Comparison of ENCODE assay signal across 15 cellular contexts in the genomic region with DNA sequence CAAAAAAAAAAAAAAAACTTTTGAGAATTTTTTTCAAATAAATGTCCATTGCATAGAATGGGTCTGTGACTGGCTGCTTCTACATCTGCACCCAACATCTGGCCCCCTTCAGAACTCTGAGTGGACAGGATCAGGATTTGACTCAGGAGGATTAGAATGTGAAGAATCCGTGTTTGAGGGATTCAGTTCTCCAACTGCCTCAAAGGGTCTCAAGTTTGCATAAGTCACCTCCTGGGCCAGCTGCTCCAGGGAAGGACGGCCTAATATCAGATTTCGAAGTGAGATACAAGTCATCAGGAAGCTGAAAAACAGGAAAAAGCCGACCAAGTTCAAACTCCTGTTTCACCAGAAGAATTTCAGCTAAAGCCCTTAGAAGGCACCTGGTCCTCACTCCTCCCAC. TPM values are rescaled to one million over a fixed set of nuclear protein-coding genes. Genes with fewer than 3 reads are reported as not detected.
A peak's percentile ranks its signal among the peaks of the same experiment; 100 is the strongest.
DNase-seq lines count a peak whose midpoint lies in the region; ATAC-seq and TF ChIP-seq lines count a peak whose summit lies in the region.
"Had no signal": no experiment of that assay in that cellular context is flagged by ENCODE, and none has a peak within 500 bp of the region (broad histone marks: within the 10 kb centered on the region; RNA-seq: fewer than 3 reads in every experiment).

No MANE protein-coding gene starts in this region.

- no peak for TF ChIP-seq POLR2A in Peyer's patch (IDR thresholded peaks at IDR 0.05)

- H3K9me3 ChIP-seq in Peyer's patch = no peaks in the 10 kb centered on the region
- H3K9me3 ChIP-seq: A549, lower lobe of right lung, tibial nerve had no signal

- no peaks in the 10 kb centered on the region for H3K27me3 Mint-ChIP-seq in activated T-cell treated with anti-CD3 and anti-CD28 coated beads, Interleukin-2, amount 50 U/mL, for 24 hours
- H3K27me3 Mint-ChIP-seq: activated CD8-positive, alpha-beta memory T cell treated with anti-CD3 and anti-CD28 coated beads, Interleukin-2, amount 10 ng/mL, durations not matched to agents 7 days and 5 days had no signal

- peak overlapping the region; percentile 57 for H3K27ac Mint-ChIP-seq in activated T-cell treated with anti-CD3 and anti-CD28 coated beads, Interleukin-2, amount 50 U/mL, for 24 hours
- H3K27ac Mint-ChIP-seq: activated CD8-positive, alpha-beta memory T cell treated with anti-CD3 and anti-CD28 coated beads, Interleukin-2, amount 10 ng/mL, durations not matched to agents 7 days and 5 days had no signal

- no peak overlapping the region for H3K4me3 Mint-ChIP-seq in activated T-cell treated with anti-CD3 and anti-CD28 coated beads, Interleukin-2, amount 50 U/mL, for 24 hours
- H3K4me3 Mint-ChIP-seq: activated CD8-positive, alpha-beta memory T cell treated with anti-CD3 and anti-CD28 coated beads, Interleukin-2, amount 10 ng/mL, durations not matched to agents 7 days and 5 days had no signal

- no peak for ATAC-seq in HG02642 (IDR thresholded peaks at IDR 0.05; ENCODE audit: poor library complexity, unreplicated experiment)
- ATAC-seq: A549; activated CD8-positive, alpha-beta memory T cell treated with anti-CD3 and anti-CD28 coated beads, Interleukin-2, amount 10 ng/mL, durations not matched to agents 7 days and 5 days; lower lobe of right lung had no signal

- TF ChIP-seq CTCF in Peyer's patch (IDR thresholded peaks at IDR 0.05) = no peak

- peak overlapping the region; percentile 60 for H3K27ac ChIP-seq in substantia nigra (ENCODE audit: low read depth, low read length, poor library complexity, severe bottlenecking)
- peak overlapping the region in 1 of 4 donors; percentile 54 for H3K27ac ChIP-seq in Peyer's patch
- H3K27ac ChIP-seq: lower lobe of right lung had no signal

- peaks cover 0 to 79% (median 0%) of the 10 kb centered on the region in 3 donors for H3K36me3 ChIP-seq in Peyer's patch

- H3K4me1 ChIP-seq in Peyer's patch = peaks cover 0 to 9% (median 0%) of the 10 kb centered on the region in 4 donors

- no peak for DNase-seq in activated T-cell treated with anti-CD3 and anti-CD28 coated beads, Interleukin-2, amount 50 U/mL, for 24 hours
- no peak for DNase-seq in activated T-cell treated with anti-CD3 and anti-CD28 coated beads, Interleukin-2, amount 50 U/mL, for 1 hour
- DNase-seq in amniotic stem cell (lab: John Stamatoyannopoulos, UW) (peak; percentile 42), hepatic stellate cell (ENCODE audit: low spot score) (peak; percentile 85), substantia nigra (lab: John Stamatoyannopoulos, UW) (no peak), NCI-H146 treated with DMSO at 0.1 percent for 48 hours (lab: John Stamatoyannopoulos, UW; ENCODE audit: unreplicated experiment) (no peak), Peyer's patch (no peak)
- DNase-seq: activated CD8-positive, alpha-beta memory T cell treated with anti-CD3 and anti-CD28 coated beads, Interleukin-2, amount 10 ng/mL, durations not matched to agents 7 days and 5 days; effector CD4-positive, alpha-beta T cell; lower lobe of right lung; NCI-H187 treated with DMSO at 0.1 percent for 48 hours had no signal

- H3K36me3 Mint-ChIP-seq in activated T-cell treated with anti-CD3 and anti-CD28 coated beads, Interleukin-2, amount 50 U/mL, for 24 hours (ENCODE audit: low read depth) = peaks cover 93% of the 10 kb centered on the region

- H3K9me3 Mint-ChIP-seq in activated T-cell treated with anti-CD3 and anti-CD28 coated beads, Interleukin-2, amount 50 U/mL, for 24 hours = no peaks in the 10 kb centered on the region

- peaks cover 4% of the 10 kb centered on the region for H3K4me1 Mint-ChIP-seq in activated T-cell treated with anti-CD3 and anti-CD28 coated beads, Interleukin-2, amount 50 U/mL, for 24 hours (ENCODE audit: low read depth)

- no peak overlapping the region for H3K4me3 ChIP-seq in Peyer's patch
- H3K4me3 ChIP-seq: A549, lower lobe of right lung, tibial nerve had no signal

- H3K27me3 ChIP-seq in Peyer's patch = no peaks in the 10 kb centered on the region
- H3K27me3 ChIP-seq: tibial nerve had no signal

RNA-seq across cellular contexts. Expression of a gene that starts 10.9 kb away (rescaled TPM):
- total RNA-seq in Peyer's patch = 100 to 1,000 TPM; 113 to 189 (median 140) TPM

RNA-seq across cellular contexts. Expression of a gene that starts 11.5 kb away (rescaled TPM):
- total RNA-seq in Peyer's patch = 10 to 100 TPM; 21.3 to 38.0 (median 31.1) TPM

RNA-seq across cellular contexts. Expression of a gene that starts 27.6 kb away (rescaled TPM):
- 100 to 1,000 TPM in 2 of 4 donors, 10 to 100 TPM in 2; 75.1 to 189 (median 112) TPM for total RNA-seq in Peyer's patch

RNA-seq across cellular contexts. Expression of a gene that starts 34.4 kb away (rescaled TPM):
- 10 to 100 TPM in 3 of 4 donors, 1 to 10 TPM in 1; 6.5 to 18.2 (median 16.0) TPM for total RNA-seq in Peyer's patch
- total RNA-seq: SK-MEL-5 had no signal

RNA-seq across cellular contexts. Expression of a gene that starts 45.7 kb away (rescaled TPM):
- total RNA-seq in Peyer's patch = 100 to 1,000 TPM in 3 of 4 donors, 10 to 100 TPM in 1; 73.4 to 182 (median 134) TPM

Comparison
In these comparisons a context has a peak if more than half of its experiments do, and no peak if none do; other contexts are left out.
1. DNase-seq: peak in amniotic stem cell (single experiment) and hepatic stellate cell (single experiment); none in activated T-cell treated with anti-CD3 and anti-CD28 coated beads, Interleukin-2, amount 50 U/mL, for 24 hours (single experiment), activated T-cell treated with anti-CD3 and anti-CD28 coated beads, Interleukin-2, amount 50 U/mL, for 1 hour (single experiment), substantia nigra (0 of 49), NCI-H146 treated with DMSO at 0.1 percent for 48 hours (single experiment) and Peyer's patch (0 of 3).